In genomic region chr4:158949094-158949493, GRCh38 we compare ENCODE assay signal across 11 cellular contexts.
DNase-seq lines count a peak whose midpoint lies in the region; ATAC-seq and TF ChIP-seq lines count a peak whose summit lies in the region.
"Had no signal": no experiment of that assay in that cellular context is flagged by ENCODE, and none has a peak within 500 bp of the region (broad histone marks: within the 10 kb centered on the region; RNA-seq: fewer than 3 reads in every experiment).

No MANE protein-coding gene starts in this region.

- H3K79me2 ChIP-seq in ACC112 (ENCODE audit: control insufficient read depth, insufficient read depth, low read length, unreplicated experiment) (no peaks in the 10 kb centered on the region), GM23248 (ENCODE audit: insufficient read depth) (no peaks in the 10 kb centered on the region), SK-N-SH (ENCODE audit: insufficient read depth) (no peaks in the 10 kb centered on the region)

- H3K9me2 ChIP-seq in GM23248 (ENCODE audit: insufficient read depth) (no peaks in the 10 kb centered on the region), SK-N-SH (no peaks in the 10 kb centered on the region)

- H3K9me3 ChIP-seq in GM23248 (ENCODE audit: low read depth): no peaks in the 10 kb centered on the region
- H3K9me3 ChIP-seq in SK-N-SH: no peaks in the 10 kb centered on the region; the same call in 1 of the 2 replicates
- H3K9me3 ChIP-seq in aorta (ENCODE audit: control insufficient read depth, low read length): no peaks in the 10 kb centered on the region

- H3K4me3 ChIP-seq in ACC112 (ENCODE audit: low read depth, low read length) (peak overlapping the region; percentile 50), GM23248 (0 out of 2 replicates have a peak overlapping the region, but pooled peaks have one; percentile 16), SK-N-SH (ENCODE audit: low read depth in 2 of 2, low read length in 1 of 2) (0 out of 4 replicates have a peak overlapping the region, but pooled peaks of 1 of the 2 experiments have one; percentile 7), foreskin fibroblast (ENCODE audit: low read depth in 1 of 2, low read length in 2 of 2) (no peak overlapping the region), aorta (ENCODE audit: low read length in 2 of 2) (no peak overlapping the region), dorsolateral prefrontal cortex (no peak overlapping the region)
- H3K4me3 ChIP-seq: psoas muscle had no signal

- H3K27ac ChIP-seq in ACC112 (ENCODE audit: low read depth, low read length): 0 out of 2 replicates have a peak overlapping the region, but pooled peaks have one; percentile 7
- no peak overlapping the region for H3K27ac ChIP-seq in GM23248
- H3K27ac ChIP-seq in SK-N-SH (ENCODE audit: low read depth in 2 of 2, low read length in 1 of 2): no peak overlapping the region; a peak in 1 of 4 replicates
- H3K27ac ChIP-seq in aorta (ENCODE audit: low read depth in 1 of 2, low read length in 2 of 2): no peak overlapping the region
- H3K27ac ChIP-seq in dorsolateral prefrontal cortex: no peak overlapping the region
- H3K27ac ChIP-seq: psoas muscle had no signal

- H3K36me3 ChIP-seq in ACC112 (ENCODE audit: insufficient read depth, low read length): no peaks in the 10 kb centered on the region
- no peaks in the 10 kb centered on the region for H3K36me3 ChIP-seq in GM23248 (ENCODE audit: low read depth)
- no peaks in the 10 kb centered on the region for H3K36me3 ChIP-seq in SK-N-SH (replicated peaks in 1 of 2; ENCODE audit: control insufficient read depth in 1 of 2, insufficient read depth in 2 of 2, low read length in 1 of 2)
- H3K36me3 ChIP-seq in aorta (ENCODE audit: control insufficient read depth in 1 of 2, insufficient read depth in 2 of 2, low read length in 1 of 2): no peaks in the 10 kb centered on the region

- H4K20me1 ChIP-seq in GM23248 (ENCODE audit: insufficient read depth) (no peaks in the 10 kb centered on the region), SK-N-SH (ENCODE audit: insufficient read depth) (no peaks in the 10 kb centered on the region)

- ATAC-seq in GM19455 (IDR thresholded peaks at IDR 0.05; ENCODE audit: unreplicated experiment) (no peak), HG03280 (IDR thresholded peaks at IDR 0.05; ENCODE audit: unreplicated experiment) (no peak), aorta (ENCODE audit: low FRiP score) (no peak)
- ATAC-seq: psoas muscle had no signal

- DNase-seq in GM23248 (peak; percentile 56), SK-N-SH (no peak), foreskin fibroblast (peak; percentile 22 to 68), aorta (no peak), dorsolateral prefrontal cortex (no peak)
- DNase-seq: HCEC 1CT; psoas muscle; stimulated activated naive CD4-positive, alpha-beta T cell treated with Interleukin-2 at 50 U/mL for 16 hours had no signal

- in situ Hi-C loops in GM23248 (cut with MboI): no loop called here

- POLR2A ChIA-PET in SK-N-SH (lab: Yijun Ruan, JAX): interaction anchor here (1.0 kb wide), 1 partner anchor 21 kb away, joined by 3 read pairs; no protein-coding TSS in a partner anchor

- no peak for TF ChIP-seq CTCF in SK-N-SH (IDR thresholded peaks at IDR 0.05)
- TF ChIP-seq CTCF in foreskin fibroblast (IDR thresholded peaks at IDR 0.05; ENCODE audit: low read depth, low read length): no peak
- TF ChIP-seq CTCF in dorsolateral prefrontal cortex (IDR thresholded peaks at IDR 0.05 in 54 of 56, conservative IDR thresholded peaks at IDR 0.05 in 2 of 56; ENCODE audit: low read depth in 1 of 56, partially characterized antibody in 56 of 56): no peak

- H3K4me2 ChIP-seq in GM23248 (ENCODE audit: unreplicated experiment) (peak overlapping the region; percentile 30), SK-N-SH (peak overlapping the region; percentile 34; the same call in 1 of the 2 replicates)

- H3K4me1 ChIP-seq in ACC112 (ENCODE audit: control insufficient read depth, insufficient read depth, low read length, unreplicated experiment) (peaks cover 7% of the 10 kb centered on the region), GM23248 (ENCODE audit: insufficient read depth) (no peaks in the 10 kb centered on the region), SK-N-SH (ENCODE audit: control insufficient read depth in 1 of 2, insufficient read depth in 2 of 2, low read depth in 1 of 2, low read length in 1 of 2) (no peaks in the 10 kb centered on the region), aorta (ENCODE audit: control insufficient read depth in 1 of 2, insufficient read depth in 2 of 2, low read length in 2 of 2) (no peaks in the 10 kb centered on the region)
- H3K4me1 ChIP-seq: psoas muscle had no signal

- CTCF ChIA-PET in SK-N-SH (lab: Yijun Ruan, JAX): no interaction called here

- no peaks in the 10 kb centered on the region for H3K27me3 ChIP-seq in ACC112 (ENCODE audit: insufficient read depth, low read length)
- H3K27me3 ChIP-seq in GM23248 (replicated peaks; ENCODE audit: insufficient read depth): no peaks in the 10 kb centered on the region
- H3K27me3 ChIP-seq in SK-N-SH (ENCODE audit: insufficient read depth): no peaks in the 10 kb centered on the region
- no peaks in the 10 kb centered on the region for H3K27me3 ChIP-seq in aorta (ENCODE audit: control insufficient read depth in 1 of 2, insufficient read depth in 2 of 2, low read length in 1 of 2)
- H3K27me3 ChIP-seq in dorsolateral prefrontal cortex: no peaks in the 10 kb centered on the region

- no peak for TF ChIP-seq RAD21 in SK-N-SH (IDR thresholded peaks at IDR 0.05; ENCODE audit: low read length)

- H2AFZ ChIP-seq in ACC112 (ENCODE audit: low read length, unreplicated experiment) (peak overlapping the region; percentile 98), GM23248 (0 out of 2 replicates have a peak overlapping the region, but pooled peaks have one; percentile 26), SK-N-SH (ENCODE audit: low read depth) (peak overlapping the region; percentile 60; the same call in 1 of the 2 replicates)

- H3K9ac ChIP-seq in GM23248: no peak overlapping the region
- H3K9ac ChIP-seq in SK-N-SH: no peak overlapping the region; the same call in 1 of the 2 replicates

- H3F3A ChIP-seq in GM23248 (ENCODE audit: insufficient read depth) (no peaks in the 10 kb centered on the region), SK-N-SH (replicated peaks; ENCODE audit: insufficient read depth) (no peaks in the 10 kb centered on the region)

- TF ChIP-seq EP300 in SK-N-SH (IDR thresholded peaks at IDR 0.05; ENCODE audit: borderline replicate concordance in 1 of 2, low read depth in 1 of 2, low read length in 1 of 2): no peak

- intact Hi-C loops in aorta (cut with DNase I): no loop called here
- intact Hi-C loops in dorsolateral prefrontal cortex (cut with DNase I): no loop called here

TF ChIP-seq in SK-N-SH, 30 proteins besides CTCF, POLR2A, EP300 and RAD21:
- TF ChIP-seq TCF12 (IDR thresholded peaks at IDR 0.05) (no peak), REST (IDR thresholded peaks at IDR 0.05; ENCODE audit: low read depth, low read length) (no peak), JUND (IDR thresholded peaks at IDR 0.05) (peak; percentile 20; the same call in 1 of the 2 replicates), MEF2A (IDR thresholded peaks at IDR 0.05; ENCODE audit: borderline replicate concordance, low read depth) (no peak), FOSL2 (IDR thresholded peaks at IDR 0.05; ENCODE audit: borderline replicate concordance, low read depth) (peak; percentile 19; the same call in 1 of the 2 replicates), NRF1 (IDR thresholded peaks at IDR 0.05; ENCODE audit: low read depth, low read length) (no peak), CHD2 (IDR thresholded peaks at IDR 0.05; ENCODE audit: low read length, partially characterized antibody) (no peak), MXI1 (IDR thresholded peaks at IDR 0.05; ENCODE audit: low read depth, low read length) (no peak), PBX3 (IDR thresholded peaks at IDR 0.05) (0 out of 2 replicates have a peak, but pooled peaks have one; percentile 6), RCOR1 (IDR thresholded peaks at IDR 0.05; ENCODE audit: low read length) (no peak)

Comparison
In these comparisons a context has a peak if more than half of its experiments do, and no peak if none do; other contexts are left out.
1. H2AFZ ChIP-seq: peak in every context shown above with its lines; median percentile 98 in ACC112; 60 in SK-N-SH; 26 in GM23248.
2. H3K4me3 ChIP-seq: peak in ACC112 (single experiment) and GM23248 (single experiment); none in foreskin fibroblast (0 of 2), aorta (0 of 2) and dorsolateral prefrontal cortex (0 of 59).
3. DNase-seq: peak in GM23248 (single experiment) and foreskin fibroblast (2 of 2); none in SK-N-SH (single experiment), aorta (0 of 2) and dorsolateral prefrontal cortex (0 of 10).